8 cellular contexts compared by ENCODE assay signal in genomic region chr14:54488318-54488645, GRCh38. TPM values are rescaled to one million over a fixed set of nuclear protein-coding genes. Genes with fewer than 3 reads are reported as not detected.
DNase-seq lines count a peak whose midpoint lies in the region; ATAC-seq and TF ChIP-seq lines count a peak whose summit lies in the region.

No MANE protein-coding gene starts in this region.

- peak; percentile 21 for DNase-seq in GM19238 (ENCODE audit: insufficient read length, low spot score)
- no peak for DNase-seq in astrocyte of the spinal cord (ENCODE audit: low read depth, low spot score)
- DNase-seq in lung (ENCODE audit: low spot score) = no peak
- DNase-seq in uterus = no peak
- DNase-seq in NCI-H2196 treated with DMSO at 0.1 percent for 48 hours (lab: John Stamatoyannopoulos, UW; ENCODE audit: unreplicated experiment) = no peak
- no peak for DNase-seq in KG1 (lab: John Stamatoyannopoulos, UW)

- peaks cover 0 to under 1% of the 10 kb centered on the region in 2 donors for H3K36me3 ChIP-seq in lung (ENCODE audit: control insufficient read depth in 2 of 2, insufficient read depth in 2 of 2, low read length in 2 of 2)
- no peaks in the 10 kb centered on the region for H3K36me3 ChIP-seq in uterus

- H3K9me3 ChIP-seq in lung (ENCODE audit: control insufficient read depth in 2 of 2, insufficient read depth in 1 of 2, low read length in 1 of 2) (no peaks in the 10 kb centered on the region), uterus (no peaks in the 10 kb centered on the region)

- TF ChIP-seq CTCF in astrocyte of the spinal cord (IDR thresholded peaks at IDR 0.05; ENCODE audit: low read depth, low read length) (peak; percentile 13), lung (IDR thresholded peaks at IDR 0.05; ENCODE audit: control extremely low read depth, extremely low read depth) (no peak), uterus (IDR thresholded peaks at IDR 0.05) (no peak)

- in situ Hi-C loops in astrocyte of the spinal cord (cut with HindIII; ENCODE audit: low sequenced_read_pairs) = no loop called here

- TF ChIP-seq EP300 in Ishikawa (IDR thresholded peaks at IDR 0.05; ENCODE audit: borderline replicate concordance) = no peak

- H3K27ac ChIP-seq in lung (ENCODE audit: low read depth in 1 of 2, low read length in 1 of 2) (peak overlapping the region; percentile 94 to 100), uterus (peak overlapping the region; percentile 91 to 94)

- H3K27me3 ChIP-seq in lung (ENCODE audit: control insufficient read depth, insufficient read depth) (no peaks in the 10 kb centered on the region), uterus (no peaks in the 10 kb centered on the region)

- intact Hi-C loops in uterus (cut with DNase I; ENCODE audit: low total_unique reads) = no loop called here

- TF ChIP-seq RAD21 in Ishikawa (IDR thresholded peaks at IDR 0.05; ENCODE audit: low read depth) = no peak

- H3K4me1 ChIP-seq in lung (ENCODE audit: control insufficient read depth in 2 of 2, insufficient read depth in 2 of 2, low read length in 2 of 2) (peaks cover 0 to 13% of the 10 kb centered on the region in 2 donors), uterus (no peaks in the 10 kb centered on the region)

- peak overlapping the region; percentile 74 for H3K4me3 ChIP-seq in astrocyte of the spinal cord (ENCODE audit: low read depth, low read length)
- peak overlapping the region; percentile 61 for H3K4me3 ChIP-seq in lung
- peak overlapping the region; percentile 83 to 90 for H3K4me3 ChIP-seq in uterus

- WGBS in lung, 2 donors = 0 to 2% methylated on average over 9 of the region's 9 CpGs

- no peak for TF ChIP-seq POLR2A in uterus (IDR thresholded peaks at IDR 0.05)

- no peak for ATAC-seq in lung (ENCODE audit: insufficient read depth, low FRiP score)
- ATAC-seq in HG02884 (IDR thresholded peaks at IDR 0.05; ENCODE audit: unreplicated experiment) = no peak

TF ChIP-seq in Ishikawa, 13 proteins besides CTCF, POLR2A, EP300 and RAD21:
- no peak for TF ChIP-seq TCF12 (IDR thresholded peaks at IDR 0.05; ENCODE audit: low read depth)
- TF ChIP-seq TEAD4 (IDR thresholded peaks at IDR 0.05) = 0 out of 2 replicates have a peak, but pooled peaks have one; percentile 0
- TF ChIP-seq TAF1 (IDR thresholded peaks at IDR 0.05; ENCODE audit: low read depth) = no peak

RNA-seq across cellular contexts. Expression of gene GMFB, which starts 0.5 kb away (rescaled TPM):
- total RNA-seq in lung (10 to 100 TPM; 42.7 to 55.8 TPM), uterus (100 to 1,000 TPM in 1 of 4 donors, 10 to 100 TPM in 3; 39.5 to 169 (median 45.7) TPM)
- polyA plus RNA-seq in lung = 10 to 100 TPM; 15.6 to 29.1 TPM

RNA-seq across cellular contexts. Expression of gene CGRRF1, which starts 21.4 kb away (rescaled TPM):
- total RNA-seq in lung (10 to 100 TPM; 16.1 to 17.3 TPM), uterus (10 to 100 TPM; 32.1 to 50.2 (median 33.7) TPM)
- 10 to 100 TPM; 11.2 to 21.5 TPM for polyA plus RNA-seq in lung

RNA-seq across cellular contexts. Expression of gene CNIH1, which starts 47.1 kb away (rescaled TPM):
- total RNA-seq in lung (10 to 100 TPM; 71.4 to 99.9 TPM), uterus (100 to 1,000 TPM in 3 of 4 donors, 10 to 100 TPM in 1; 18.7 to 177 (median 142) TPM)
- 100 to 1,000 TPM in 1 of 2 donors, 10 to 100 TPM in 1; 44.1 to 145 TPM for polyA plus RNA-seq in lung
